In the genomic region with DNA sequence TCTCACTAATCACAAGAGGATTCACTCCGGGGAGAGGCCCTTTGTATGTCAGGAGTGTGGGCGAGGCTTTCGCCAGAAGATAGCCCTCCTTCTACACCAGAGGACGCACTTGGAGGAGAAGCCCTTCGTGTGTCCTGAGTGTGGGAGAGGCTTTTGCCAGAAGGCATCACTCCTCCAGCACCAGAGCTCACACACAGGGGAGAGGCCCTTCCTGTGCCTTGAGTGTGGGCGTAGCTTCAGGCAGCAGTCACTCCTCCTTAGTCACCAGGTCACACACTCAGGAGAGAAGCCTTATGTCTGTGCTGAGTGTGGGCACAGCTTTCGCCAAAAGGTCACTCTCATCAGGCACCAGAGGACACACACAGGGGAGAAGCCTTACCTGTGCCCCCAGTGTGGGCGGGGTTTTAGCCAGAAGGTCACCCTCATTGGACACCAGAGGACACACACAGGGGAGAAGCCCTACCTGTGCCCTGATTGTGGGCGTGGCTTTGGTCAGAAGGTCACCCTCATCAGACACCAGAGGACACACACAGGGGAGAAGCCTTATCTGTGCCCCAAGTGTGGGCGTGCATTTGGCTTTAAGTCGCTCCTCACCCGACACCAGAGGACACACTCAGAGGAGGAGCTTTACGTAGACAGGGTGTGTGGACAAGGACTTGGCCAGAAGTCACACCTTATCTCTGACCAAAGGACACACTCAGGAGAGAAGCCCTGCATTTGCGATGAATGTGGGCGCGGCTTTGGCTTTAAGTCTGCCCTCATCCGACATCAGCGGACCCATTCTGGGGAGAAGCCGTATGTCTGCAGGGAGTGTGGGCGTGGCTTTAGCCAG, we compare ENCODE assay signal across 19 cellular contexts. TPM values are rescaled to one million over a fixed set of nuclear protein-coding genes. Genes with fewer than 3 reads are reported as not detected.
"Had no signal": no experiment of that assay in that cellular context is flagged by ENCODE, and none has a peak within 500 bp of the region (broad histone marks: within the 10 kb centered on the region; RNA-seq: fewer than 3 reads in every experiment).

No MANE protein-coding gene starts in this region.

- H3K27me3 Mint-ChIP-seq: naive thymus-derived CD4-positive, alpha-beta T cell; progenitor cell of endocrine pancreas had no signal

- H3K4me1 ChIP-seq: testis had no signal

- H3K27me3 ChIP-seq: hepatocyte, testis had no signal

- H3K4me3 ChIP-seq: coronary artery, hepatocyte, lung, testis had no signal

- H3K79me2 ChIP-seq: hepatocyte had no signal

- DNase-seq: activated CD4-positive, alpha-beta T cell treated with anti-CD3 and anti-CD28 coated beads, Interleukin-2, amount 50 U/mL, for 4 hours; activated naive CD4-positive, alpha-beta T cell; activated T-cell treated with anti-CD3 and anti-CD28 coated beads, Interleukin-2, amount 50 U/mL, for 72 hours; caudate nucleus; effector memory CD4-positive, alpha-beta T cell; naive thymus-derived CD4-positive, alpha-beta T cell; nucleus accumbens; stimulated activated CD4-positive, alpha-beta T cell treated with anti-CD3 and anti-CD28 coated beads, Interleukin-12 subunit alpha, Interleukin-12 subunit beta, amount 100 ng/mL, for 4 hours; stimulated activated naive CD4-positive, alpha-beta T cell treated with Interleukin-2 at 50 U/mL for 16 hours; testis had no signal

- H2AFZ ChIP-seq: hepatocyte had no signal

- H3K4me1 Mint-ChIP-seq: naive thymus-derived CD4-positive, alpha-beta T cell had no signal

- H3K4me3 Mint-ChIP-seq: activated T-cell treated with anti-CD3 and anti-CD28 coated beads, Interleukin-2, amount 50 U/mL, for 72 hours; naive thymus-derived CD4-positive, alpha-beta T cell; T-helper 1 cell treated with Interleukin-12 subunit alpha and Interleukin-12 subunit beta and Interleukin-4 antibody, amounts not matched to agents 30 μg/mL and 1 μg/mL, for 36 hours had no signal

- H3K9me3 Mint-ChIP-seq: activated T-cell treated with anti-CD3 and anti-CD28 coated beads, Interleukin-2, amount 50 U/mL, for 72 hours; naive thymus-derived CD4-positive, alpha-beta T cell; T-helper 1 cell treated with Interleukin-12 subunit alpha and Interleukin-12 subunit beta and Interleukin-4 antibody, amounts not matched to agents 30 μg/mL and 1 μg/mL, for 36 hours had no signal

- H3K27ac ChIP-seq: coronary artery, hepatocyte, testis had no signal

- H3K27ac Mint-ChIP-seq: activated T-cell treated with anti-CD3 and anti-CD28 coated beads, Interleukin-2, amount 50 U/mL, for 72 hours; naive thymus-derived CD4-positive, alpha-beta T cell; progenitor cell of endocrine pancreas had no signal

- H3K4me2 ChIP-seq: hepatocyte had no signal

- ATAC-seq: naive thymus-derived CD4-positive, alpha-beta T cell; sciatic nerve had no signal

RNA-seq across cellular contexts. Expression of a gene that starts 27.8 kb away (rescaled TPM):
- total RNA-seq: activated T-cell treated with anti-CD3 and anti-CD28 coated beads, Interleukin-2, amount 50 U/mL, for 72 hours; epithelial cell of proximal tubule; kidney epithelial cell; lung; naive thymus-derived CD4-positive, alpha-beta T cell; progenitor cell of endocrine pancreas; sciatic nerve; ureter had no signal
- polyA plus RNA-seq: naive thymus-derived CD4-positive, alpha-beta T cell had no signal
